Comparison of ENCODE assay signal across 17 cellular contexts in genomic region chr9:134807726-134808125, GRCh38.
DNase-seq lines count a peak whose midpoint lies in the region; ATAC-seq and TF ChIP-seq lines count a peak whose summit lies in the region.
"Had no signal": no experiment of that assay in that cellular context is flagged by ENCODE, and none has a peak within 500 bp of the region (broad histone marks: within the 10 kb centered on the region; RNA-seq: fewer than 3 reads in every experiment).

No MANE protein-coding gene starts in this region.

- H3K9me3 ChIP-seq in effector memory CD4-positive, alpha-beta T cell (ENCODE audit: control insufficient read depth, low read length) = no peaks in the 10 kb centered on the region
- H3K9me3 ChIP-seq: transverse colon had no signal

- no peaks in the 10 kb centered on the region for H3K9me3 Mint-ChIP-seq in osteocyte (ENCODE audit: unreplicated experiment)
- H3K9me3 Mint-ChIP-seq: activated B cell treated with CpG ODN at 0.5 μM for 24 hours; activated naive CD8-positive, alpha-beta T cell treated with anti-CD3 and anti-CD28 coated beads for 36 hours; nephron progenitor cell had no signal

- no peaks in the 10 kb centered on the region for H3K4me1 ChIP-seq in effector memory CD4-positive, alpha-beta T cell (ENCODE audit: control insufficient read depth, insufficient read depth, low read length, poor library complexity, severe bottlenecking)

- no peak overlapping the region for H3K27ac ChIP-seq in effector memory CD4-positive, alpha-beta T cell (ENCODE audit: insufficient read depth, low read length, poor library complexity, severe bottlenecking)

- ATAC-seq in HG03139 (IDR thresholded peaks at IDR 0.05; ENCODE audit: unreplicated experiment) = no peak
- no peak for ATAC-seq in HG03097 (IDR thresholded peaks at IDR 0.05; ENCODE audit: low FRiP score, unreplicated experiment)
- no peak for ATAC-seq in HG03439 (IDR thresholded peaks at IDR 0.05; ENCODE audit: unreplicated experiment)

- peak; percentile 70 for DNase-seq in AG08395 (ENCODE audit: low spot score)
- peak; percentile 79 for DNase-seq in amniotic epithelial cell (ENCODE audit: low read depth)
- DNase-seq in foreskin fibroblast = peak; percentile 56 to 64
- DNase-seq in osteocyte (ENCODE audit: extremely low spot score, unreplicated experiment) = no peak
- no peak for DNase-seq in effector memory CD4-positive, alpha-beta T cell
- DNase-seq: ACHN; activated B cell treated with CpG ODN at 0.5 μM for 24 hours; activated naive CD8-positive, alpha-beta T cell treated with anti-CD3 and anti-CD28 coated beads for 36 hours; dorsolateral prefrontal cortex; kidney glomerular epithelial cell; NCI-H1092; NCI-H2227 treated with DMSO at 0.1 percent for 48 hours; nephron progenitor cell; transverse colon had no signal

- H3K27me3 Mint-ChIP-seq in osteocyte (ENCODE audit: unreplicated experiment) = no peaks in the 10 kb centered on the region
- H3K27me3 Mint-ChIP-seq: activated B cell treated with CpG ODN at 0.5 μM for 24 hours; activated naive CD8-positive, alpha-beta T cell treated with anti-CD3 and anti-CD28 coated beads for 36 hours had no signal

- H3K4me3 ChIP-seq in foreskin fibroblast (ENCODE audit: low read depth in 1 of 2, low read length in 2 of 2) = no peak overlapping the region
- no peak overlapping the region for H3K4me3 ChIP-seq in effector memory CD4-positive, alpha-beta T cell (ENCODE audit: insufficient read depth, low read depth, low read length, poor library complexity, severe bottlenecking)
- H3K4me3 ChIP-seq: dorsolateral prefrontal cortex, transverse colon had no signal

- no peaks in the 10 kb centered on the region for H3K36me3 ChIP-seq in effector memory CD4-positive, alpha-beta T cell (ENCODE audit: control insufficient read depth, insufficient read depth, low read length)
- H3K36me3 ChIP-seq: transverse colon had no signal

- TF ChIP-seq CTCF in foreskin fibroblast (IDR thresholded peaks at IDR 0.05; ENCODE audit: low read depth, low read length) (no peak), osteocyte (IDR thresholded peaks at IDR 0.05) (no peak)

- H3K27ac Mint-ChIP-seq in osteocyte (ENCODE audit: unreplicated experiment) = peak overlapping the region; percentile 77
- H3K27ac Mint-ChIP-seq: activated B cell treated with CpG ODN at 0.5 μM for 24 hours; activated naive CD8-positive, alpha-beta T cell treated with anti-CD3 and anti-CD28 coated beads for 36 hours; nephron progenitor cell had no signal

- H3K36me3 Mint-ChIP-seq in osteocyte (ENCODE audit: unreplicated experiment) = peaks cover 48% of the 10 kb centered on the region
- H3K36me3 Mint-ChIP-seq: activated naive CD8-positive, alpha-beta T cell treated with anti-CD3 and anti-CD28 coated beads for 36 hours had no signal

- peaks cover 44% of the 10 kb centered on the region for H3K4me1 Mint-ChIP-seq in osteocyte (ENCODE audit: unreplicated experiment)
- H3K4me1 Mint-ChIP-seq: activated B cell treated with CpG ODN at 0.5 μM for 24 hours; activated naive CD8-positive, alpha-beta T cell treated with anti-CD3 and anti-CD28 coated beads for 36 hours had no signal

- H3K4me3 Mint-ChIP-seq in osteocyte (ENCODE audit: unreplicated experiment) = no peak overlapping the region
- H3K4me3 Mint-ChIP-seq: activated B cell treated with CpG ODN at 0.5 μM for 24 hours; activated naive CD8-positive, alpha-beta T cell treated with anti-CD3 and anti-CD28 coated beads for 36 hours; nephron progenitor cell had no signal

- no peaks in the 10 kb centered on the region for H3K27me3 ChIP-seq in effector memory CD4-positive, alpha-beta T cell (replicated peaks; ENCODE audit: control insufficient read depth, insufficient read depth, low read length, poor library complexity, severe bottlenecking)
- H3K27me3 ChIP-seq: dorsolateral prefrontal cortex, transverse colon had no signal

Comparison
In these comparisons a context has a peak if more than half of its experiments do, and no peak if none do; other contexts are left out.
1. DNase-seq: peak in AG08395 (single experiment), amniotic epithelial cell (single experiment) and foreskin fibroblast (2 of 2); none in osteocyte (single experiment) and effector memory CD4-positive, alpha-beta T cell (0 of 3).